In genomic region chr4:10226756-10227155, GRCh38 we compare ENCODE assay signal across 23 cellular contexts.
DNase-seq lines count a peak whose midpoint lies in the region; ATAC-seq and TF ChIP-seq lines count a peak whose summit lies in the region.
"Had no signal": no experiment of that assay in that cellular context is flagged by ENCODE, and none has a peak within 500 bp of the region (broad histone marks: within the 10 kb centered on the region; RNA-seq: fewer than 3 reads in every experiment).

No MANE protein-coding gene starts in this region.

- no peaks in the 10 kb centered on the region for H3K27me3 ChIP-seq in testis
- H3K27me3 ChIP-seq: BE2C, SJCRH30 had no signal

- 46 to 62% methylated on average over 3 of the region's 3 CpGs for WGBS in testis, 2 donors

- H3K9me3 ChIP-seq in testis = no peaks in the 10 kb centered on the region
- H3K9me3 ChIP-seq: BE2C, Caco-2, HAP-1, SJCRH30 had no signal

- no peak for TF ChIP-seq CTCF in AG09309 (IDR thresholded peaks at IDR 0.05; ENCODE audit: control insufficient read depth, insufficient read depth, low read depth, low read length, missing control alignments)
- TF ChIP-seq CTCF in cardiac fibroblast (IDR thresholded peaks at IDR 0.05; ENCODE audit: low read depth, low read length) = no peak
- no peak for TF ChIP-seq CTCF in fibroblast of the aortic adventitia (IDR thresholded peaks at IDR 0.05; ENCODE audit: insufficient read depth, low read length)
- TF ChIP-seq CTCF in testis (IDR thresholded peaks at IDR 0.05) = no peak

- intact Hi-C loops in testis (cut with DNase I; ENCODE audit: low total_unique reads) = no loop called here

- H3K36me3 ChIP-seq in testis (ENCODE audit: low read depth, missing control alignments) = no peaks in the 10 kb centered on the region
- H3K36me3 ChIP-seq: BE2C, HAP-1, SJCRH30 had no signal

- TF ChIP-seq POLR2A in testis (IDR thresholded peaks at IDR 0.05) = no peak

- H3K4me3 ChIP-seq in AG09309 (ENCODE audit: control insufficient read depth, low read depth, low read length) = no peak overlapping the region
- no peak overlapping the region for H3K4me3 ChIP-seq in cardiac fibroblast (replicated peaks in 1 of 2; ENCODE audit: low read depth in 2 of 2, low read length in 2 of 2)
- H3K4me3 ChIP-seq in fibroblast of the aortic adventitia (ENCODE audit: low read depth, low read length) = no peak overlapping the region
- no peak overlapping the region for H3K4me3 ChIP-seq in testis
- H3K4me3 ChIP-seq: GM23338, HAP-1, SJCRH30 had no signal

- H3K27ac ChIP-seq in testis = no peak overlapping the region
- H3K27ac ChIP-seq: 22Rv1, SJCRH30 had no signal

- no peak for ATAC-seq in GM18861 (IDR thresholded peaks at IDR 0.05; ENCODE audit: unreplicated experiment)
- no peak for ATAC-seq in HG02571 (IDR thresholded peaks at IDR 0.05; ENCODE audit: unreplicated experiment)
- ATAC-seq: GM23338 had no signal

- peak; percentile 54 for DNase-seq in AG09309 (ENCODE audit: low read depth)
- peak; percentile 28 for DNase-seq in ELR (ENCODE audit: low read depth)
- DNase-seq in cardiac fibroblast (ENCODE audit: low read depth in 2 of 2) = peak; percentile 36 to 59
- DNase-seq in fibroblast of the aortic adventitia (ENCODE audit: low read depth) = peak; percentile 79
- DNase-seq in testis = no peak
- no peak for DNase-seq in pons (ENCODE audit: low spot score)
- DNase-seq: BE2C; Caco-2; CD4-positive, CD25-positive, alpha-beta regulatory T cell; DMS 273 treated with DMSO at 0.1 percent for 48 hours; DMS79 treated with DMSO at 0.1 percent for 48 hours; IMR-90; MV-4-11; NCI-H1105 treated with DMSO at 0.1 percent for 48 hours; NCI-H2081 treated with DMSO at 0.1 percent for 48 hours; NCI-H2171 treated with DMSO at 0.1 percent for 48 hours; NCI-H526; SJCRH30 had no signal

- H3K4me1 ChIP-seq in testis = no peaks in the 10 kb centered on the region
- H3K4me1 ChIP-seq: BE2C, Caco-2, HAP-1, SJCRH30 had no signal

Comparison
In these comparisons a context has a peak if more than half of its experiments do, and no peak if none do; other contexts are left out.
1. DNase-seq: peak in AG09309 (single experiment), ELR (single experiment), cardiac fibroblast (2 of 2) and fibroblast of the aortic adventitia (single experiment); none in testis (single experiment) and pons (single experiment).